In genomic region chr19:12695514-12695913, GRCh38 we compare ENCODE assay signal across 1 cellular context.
TF ChIP-seq lines count a peak whose summit lies in the region.

No MANE protein-coding gene starts in this region.

TF ChIP-seq in HepG2, 621 proteins besides CTCF, POLR2A, EP300 and RAD21:
- no peak for TF ChIP-seq ZNF20 (CRISPR knock-in tag; IDR thresholded peaks at IDR 0.05)
- no peak for TF ChIP-seq NFYB (CRISPR knock-in tag; IDR thresholded peaks at IDR 0.05)
- TF ChIP-seq ZBTB3 (CRISPR knock-in tag; IDR thresholded peaks at IDR 0.05; ENCODE audit: borderline replicate concordance, low read depth): no peak
- TF ChIP-seq NR2F6 (IDR thresholded peaks at IDR 0.05): no peak
- no peak for TF ChIP-seq NR2F6 (CRISPR knock-in tag; IDR thresholded peaks at IDR 0.05)
- TF ChIP-seq ZSCAN20 (CRISPR knock-in tag; IDR thresholded peaks at IDR 0.05; ENCODE audit: borderline replicate concordance): no peak
- TF ChIP-seq ZBTB7A (CRISPR knock-in tag; IDR thresholded peaks at IDR 0.05): no peak
- TF ChIP-seq KLF9 (CRISPR knock-in tag; IDR thresholded peaks at IDR 0.05; ENCODE audit: low read depth): no peak
- TF ChIP-seq SCMH1 (CRISPR knock-in tag; IDR thresholded peaks at IDR 0.05; ENCODE audit: borderline replicate concordance): no peak
- no peak for TF ChIP-seq ZNF281 (CRISPR knock-in tag; IDR thresholded peaks at IDR 0.05; ENCODE audit: borderline replicate concordance)
- TF ChIP-seq ZNF12 (CRISPR knock-in tag; IDR thresholded peaks at IDR 0.05): no peak
- TF ChIP-seq FIP1L1 (IDR thresholded peaks at IDR 0.05; ENCODE audit: borderline replicate concordance, insufficient read depth, low read depth, low read length): no peak
- TF ChIP-seq PHB2 (IDR thresholded peaks at IDR 0.05; ENCODE audit: partially characterized antibody): no peak
